In genomic region chr4:122658818-122659295, GRCh38 we compare ENCODE assay signal across 15 cellular contexts. TPM values are rescaled to one million over a fixed set of nuclear protein-coding genes. Genes with fewer than 3 reads are reported as not detected.
DNase-seq lines count a peak whose midpoint lies in the region; ATAC-seq and FAIRE-seq lines count a peak whose summit lies in the region.
"Had no signal": no experiment of that assay in that cellular context is flagged by ENCODE, and none has a peak within 500 bp of the region (broad histone marks: within the 10 kb centered on the region; RNA-seq: fewer than 3 reads in every experiment).

No MANE protein-coding gene starts in this region.

- peaks cover 61% of the 10 kb centered on the region for H3K4me1 Mint-ChIP-seq in activated CD4-positive, alpha-beta T cell treated with anti-CD3 and anti-CD28 coated beads for 36 hours
- H3K4me1 Mint-ChIP-seq in activated naive CD8-positive, alpha-beta T cell treated with anti-CD3 and anti-CD28 coated beads for 36 hours: peaks cover 20% of the 10 kb centered on the region

- no peak for DNase-seq in activated CD4-positive, alpha-beta T cell treated with anti-CD3 and anti-CD28 coated beads for 36 hours
- no peak for DNase-seq in activated CD4-positive, alpha-beta T cell treated with anti-CD3 and anti-CD28 coated beads, Interleukin-2, amount 50 U/mL, for 1 hour
- no peak for DNase-seq in activated naive CD8-positive, alpha-beta T cell treated with anti-CD3 and anti-CD28 coated beads for 36 hours
- no peak for DNase-seq in MG63
- no peak for DNase-seq in GM19239 (ENCODE audit: insufficient read length, low spot score)
- DNase-seq in stimulated activated CD4-positive, alpha-beta T cell treated with anti-CD3 and anti-CD28 coated beads, Interleukin-15, amount 100 ng/mL, for 24 hours: no peak
- DNase-seq: NCI-H526 treated with DMSO at 0.1 percent for 48 hours, thyroid gland had no signal

- ATAC-seq in activated CD4-positive, alpha-beta T cell treated with anti-CD3 and anti-CD28 coated beads for 36 hours: peak; percentile 86
- ATAC-seq in GM21423 (IDR thresholded peaks at IDR 0.05; ENCODE audit: unreplicated experiment) (peak; percentile 87), HG03135 (IDR thresholded peaks at IDR 0.05; ENCODE audit: unreplicated experiment) (peak; percentile 82)

- POLR2A ChIA-PET in activated CD4-positive, alpha-beta T cell treated with anti-CD3 and anti-CD28 coated beads for 36 hours (lab: Charles Lee): interaction anchor here (0.6 to 1.3 kb wide), 8 partner anchors 38 to 108 kb away, joined by 3 to 13 read pairs (median 4); partner anchors contain the start of genes BBS12 and IL21

- H3K36me3 Mint-ChIP-seq in activated CD4-positive, alpha-beta T cell treated with anti-CD3 and anti-CD28 coated beads for 36 hours (ENCODE audit: low read depth): peaks cover 20% of the 10 kb centered on the region
- H3K36me3 Mint-ChIP-seq in activated naive CD8-positive, alpha-beta T cell treated with anti-CD3 and anti-CD28 coated beads for 36 hours: peaks cover 5% of the 10 kb centered on the region

- CTCF ChIA-PET in activated CD4-positive, alpha-beta T cell treated with anti-CD3 and anti-CD28 coated beads for 36 hours (lab: Charles Lee): interaction anchor here (0.6 to 5.1 kb wide), 13 partner anchors 8 to 749 kb away, joined by 3 to 20 read pairs (median 4); partner anchors contain the start of gene IL21

- no peaks in the 10 kb centered on the region for H3K27me3 Mint-ChIP-seq in activated CD4-positive, alpha-beta T cell treated with anti-CD3 and anti-CD28 coated beads for 36 hours
- peaks cover 28% of the 10 kb centered on the region for H3K27me3 Mint-ChIP-seq in activated naive CD8-positive, alpha-beta T cell treated with anti-CD3 and anti-CD28 coated beads for 36 hours

- H3K36me3 ChIP-seq in MG63: no peaks in the 10 kb centered on the region
- H3K36me3 ChIP-seq: HAP-1, prostate gland, thyroid gland had no signal

- intact Hi-C loops in activated CD4-positive, alpha-beta T cell treated with anti-CD3 and anti-CD28 coated beads for 36 hours (cut with DNase I, micrococcal nuclease): loop anchor here in 1 of 2 experiments (5.0 kb wide), 1 partner anchor 152 kb away; no protein-coding TSS in a partner anchor

- no peaks in the 10 kb centered on the region for H3K27me3 ChIP-seq in MG63
- H3K27me3 ChIP-seq: thyroid gland had no signal

- no peak overlapping the region for H3K4me3 ChIP-seq in MG63
- H3K4me3 ChIP-seq: HAP-1, prostate gland, thyroid gland had no signal

- peak overlapping the region; percentile 42 for H3K4me3 Mint-ChIP-seq in activated CD4-positive, alpha-beta T cell treated with anti-CD3 and anti-CD28 coated beads for 36 hours
- no peak overlapping the region for H3K4me3 Mint-ChIP-seq in activated naive CD8-positive, alpha-beta T cell treated with anti-CD3 and anti-CD28 coated beads for 36 hours

- H3K9me3 Mint-ChIP-seq in activated CD4-positive, alpha-beta T cell treated with anti-CD3 and anti-CD28 coated beads for 36 hours (ENCODE audit: low read depth): peaks cover 10% of the 10 kb centered on the region
- peaks cover 9% of the 10 kb centered on the region for H3K9me3 Mint-ChIP-seq in activated naive CD8-positive, alpha-beta T cell treated with anti-CD3 and anti-CD28 coated beads for 36 hours

- H3K27ac Mint-ChIP-seq in activated CD4-positive, alpha-beta T cell treated with anti-CD3 and anti-CD28 coated beads for 36 hours: peak overlapping the region; percentile 98
- peak overlapping the region; percentile 81 for H3K27ac Mint-ChIP-seq in activated naive CD8-positive, alpha-beta T cell treated with anti-CD3 and anti-CD28 coated beads for 36 hours

- no peaks in the 10 kb centered on the region for H3K9me3 ChIP-seq in MG63
- H3K9me3 ChIP-seq: HAP-1, prostate gland, thyroid gland had no signal

- FAIRE-seq in GM19239 (lab: Jason Lieb, UNC): no peak

RNA-seq across cellular contexts. Expression of gene IL21, which starts 38.0 kb away (rescaled TPM):
- total RNA-seq in activated CD4-positive, alpha-beta T cell treated with anti-CD3 and anti-CD28 coated beads for 36 hours: 10 to 100 TPM; 50.0 to 65.1 TPM
- total RNA-seq in activated naive CD8-positive, alpha-beta T cell treated with anti-CD3 and anti-CD28 coated beads for 36 hours: not detected
- total RNA-seq in MG63 (2014; rRNA removed; shearing (Covaris generic); ENCODE audit: low replicate concordance): not detected in 2 replicates
- total RNA-seq: A172, cerebellum, Daoy, prostate gland, thyroid gland had no signal

Comparison
In these comparisons a context has a peak if more than half of its experiments do, and no peak if none do; other contexts are left out.
1. RNA of gene IL21, which starts 38.0 kb away (total RNA-seq): 50.0 to 65.1 TPM in activated CD4-positive, alpha-beta T cell treated with anti-CD3 and anti-CD28 coated beads for 36 hours; not detected in activated naive CD8-positive, alpha-beta T cell treated with anti-CD3 and anti-CD28 coated beads for 36 hours and not detected in MG63; every median in the first group is over 10 times any median in the second.
2. Peak in every context shown above with its lines, with median percentiles within 50 percentile points of each other: ATAC-seq.